In genomic region chr1:206203364-206204158, GRCh38 we compare ENCODE assay signal across 8 cellular contexts. TPM values are rescaled to one million over a fixed set of nuclear protein-coding genes. Genes with fewer than 3 reads are reported as not detected.
A peak's percentile ranks its signal among the peaks of the same experiment; 100 is the strongest.
DNase-seq lines count a peak whose midpoint lies in the region; ATAC-seq and TF ChIP-seq lines count a peak whose summit lies in the region.
"Not testable (repeated sequence)": the region's sequence is repeated elsewhere in the genome, so short reads cannot be mapped to it uniquely, and the experiment has no call there.

SRGAP2 (plus strand) TSS chr1:206203541; CDS start chr1:206205971, 2,430 bp downstream.

- not testable (repeated sequence) for H3F3A ChIP-seq in OCI-LY1 (ENCODE audit: insufficient read depth, low read length)

- TF ChIP-seq POLR2A in spleen (IDR thresholded peaks at IDR 0.05), result not testable (repeated sequence)

- not testable (repeated sequence) for H3K36me3 ChIP-seq in OCI-LY1 (ENCODE audit: insufficient read depth, low read length); left lung; spleen

- peak within 1 kb of the TSS; percentile 44; the same call in 1 of the 2 replicates for H3K4me2 ChIP-seq in OCI-LY1 (ENCODE audit: low read length)

- TF ChIP-seq CTCF in OCI-LY1 (IDR thresholded peaks at IDR 0.05; ENCODE audit: low read length); dorsolateral prefrontal cortex (IDR thresholded peaks at IDR 0.05 in 54 of 56, conservative IDR thresholded peaks at IDR 0.05 in 2 of 56; ENCODE audit: low read depth in 1 of 56, partially characterized antibody in 56 of 56); left lung (IDR thresholded peaks at IDR 0.05); spleen (IDR thresholded peaks at IDR 0.05 in 8 of 11, conservative IDR thresholded peaks at IDR 0.05 in 3 of 11): not testable (repeated sequence)

- H3K9ac ChIP-seq in OCI-LY1 (ENCODE audit: low read length), result peak within 1 kb of the TSS; percentile 58

- not testable (repeated sequence) for H3K27ac ChIP-seq in OCI-LY1 (ENCODE audit: low read depth, low read length, poor library complexity, severe bottlenecking)
- H3K27ac ChIP-seq in dorsolateral prefrontal cortex (peak within 1 kb of the TSS in 48 of 59 donors; percentile 56 to 93 (median 83)), left lung (peak within 1 kb of the TSS; percentile 75 to 86), spleen (peak within 1 kb of the TSS; percentile 57 to 90 (median 88))

- H2AFZ ChIP-seq in OCI-LY1 (ENCODE audit: low read length), result not testable (repeated sequence)

- not testable (repeated sequence) for H3K9me2 ChIP-seq in OCI-LY1 (ENCODE audit: low read depth, low read length)

- 0 to 2% (median 1%) methylated on average over 11 to 30 of the region's 63 CpGs; no CpG with 5 or more reads in 1 of the 5 donors for WGBS in spleen, 5 donors

- intact Hi-C loops in dorsolateral prefrontal cortex (cut with DNase I); left lung (cut with DNase I); spleen (cut with DNase I; ENCODE audit: low total_unique reads): not testable (repeated sequence)

- DNase-seq in ACHN (peak; percentile 34), HUDEP-2 (lab: John Stamatoyannopoulos, UW; ENCODE audit: unreplicated experiment in 76 of 76) (peak in 51 of 76 experiments; percentile 2 to 77 (median 39)), dorsolateral prefrontal cortex (peak; percentile 35 to 81 (median 67)), left lung (peak; percentile 73 to 86), spleen (peak; percentile 91)
- peak; percentile 82 for DNase-seq in activated CD8-positive, alpha-beta memory T cell treated with anti-CD3 and anti-CD28 coated beads for 24 hours

- not testable (repeated sequence) for H3K79me2 ChIP-seq in OCI-LY1 (ENCODE audit: insufficient read depth, low read length)

- not testable (repeated sequence) for H4K20me1 ChIP-seq in OCI-LY1 (ENCODE audit: insufficient read depth, low read length)

- not testable (repeated sequence) for H3K4me1 ChIP-seq in OCI-LY1 (ENCODE audit: insufficient read depth, low read length, severe bottlenecking); left lung; spleen

- not testable (repeated sequence) for H3K9me3 ChIP-seq in OCI-LY1 (ENCODE audit: low read length); left lung; spleen

- in situ Hi-C loops in ACHN (cut with HindIII; ENCODE audit: low pct_ligation_motif_present, low pct_unique_long_range_greater_than_20kb, low sequenced_read_pairs), result not testable (repeated sequence)

- H3K4me3 ChIP-seq in OCI-LY1 (ENCODE audit: low read depth, low read length, poor library complexity, severe bottlenecking), result peak within 1 kb of the TSS; percentile 64
- H3K4me3 ChIP-seq in dorsolateral prefrontal cortex, result peak within 1 kb of the TSS in 58 of 59 donors; percentile 34 to 76 (median 62)
- H3K4me3 ChIP-seq in left lung, result peak within 1 kb of the TSS; percentile 44 to 56
- peak within 1 kb of the TSS; percentile 46 to 75 (median 58) for H3K4me3 ChIP-seq in spleen

- not testable (repeated sequence) for H3K27me3 ChIP-seq in OCI-LY1 (ENCODE audit: insufficient read depth, low read length); dorsolateral prefrontal cortex; left lung; spleen (replicated peaks in 1 of 7)

- ATAC-seq in GM21360 (IDR thresholded peaks at IDR 0.05; ENCODE audit: unreplicated experiment), result peak; percentile 9
- ATAC-seq in left lung, result peak; percentile 46

RNA-seq across cellular contexts. Expression of gene SRGAP2, which starts in this region (rescaled TPM):
- total RNA-seq in dorsolateral prefrontal cortex (100 to 1,000 TPM in 116 of 120 experiments, 10 to 100 TPM in 4; 95.2 to 174 (median 124) TPM), left lung (10 to 100 TPM; 63.8 to 65.4 TPM), spleen (100 to 1,000 TPM in 5 of 7 donors, 10 to 100 TPM in 2; 85.7 to 174 (median 122) TPM)
- 10 to 100 TPM; 11.9 to 31.6 (median 14.6) TPM for polyA plus RNA-seq in spleen

Comparison
In these comparisons a context has a peak if more than half of its experiments do, and no peak if none do; other contexts are left out.
1. DNase-seq: peak in every context shown above with its lines; median percentile 91 in spleen; 82 in activated CD8-positive, alpha-beta memory T cell treated with anti-CD3 and anti-CD28 coated beads for 24 hours; 80 in left lung; 67 in dorsolateral prefrontal cortex; 39 in HUDEP-2; 34 in ACHN.